Comparison of ENCODE assay signal across 10 cellular contexts in genomic region chr5:44885903-44886302, GRCh38.
DNase-seq lines count a peak whose midpoint lies in the region; ATAC-seq, FAIRE-seq and TF ChIP-seq lines count a peak whose summit lies in the region.
"Had no signal": no experiment of that assay in that cellular context is flagged by ENCODE, and none has a peak within 500 bp of the region (broad histone marks: within the 10 kb centered on the region; RNA-seq: fewer than 3 reads in every experiment).

No MANE protein-coding gene starts in this region.

- DNase-seq in HepG2 (ENCODE audit: low spot score) = no peak
- no peak for DNase-seq in right lobe of liver
- DNase-seq in MV-4-11 (lab: John Stamatoyannopoulos, UW) = peak; percentile 73
- peak; percentile 36 for DNase-seq in urothelium cell line (ENCODE audit: low spot score)
- DNase-seq in NCI-H69 (lab: John Stamatoyannopoulos, UW) = no peak
- DNase-seq in central memory CD4-positive, alpha-beta T cell = no peak

- no peak overlapping the region for H3K4me2 ChIP-seq in HepG2 (ENCODE audit: low read depth, low read length)

- no peak overlapping the region for H3K27ac ChIP-seq in HepG2 (ENCODE audit: extremely low read length, insufficient read depth, low read length)
- no peak overlapping the region for H3K27ac ChIP-seq in right lobe of liver
- H3K27ac ChIP-seq in gastroesophageal sphincter = no peak overlapping the region
- H3K27ac ChIP-seq: BLaER1 treated with 17β-estradiol and CSF1 and Interleukin-3, amounts not matched to agents 10 nM and 100 nM had no signal

- TF ChIP-seq EP300 in HepG2 (IDR thresholded peaks at IDR 0.05; ENCODE audit: low read depth in 2 of 2, low read length in 2 of 2) (no peak), HepG2 (CRISPR knock-in tag; IDR thresholded peaks at IDR 0.05; ENCODE audit: borderline replicate concordance) (no peak), gastroesophageal sphincter (IDR thresholded peaks at IDR 0.05) (no peak)

- no TSS peak for BruUV-seq in HepG2 (replicated peaks; lab: Mats Ljungman, UMichigan)

- 0% methylated on average over 1 of the region's 1 CpG for WGBS in HepG2 (ENCODE audit: low lambda C conversion rate)
- 21% methylated on average over 1 of the region's 1 CpG for WGBS in right lobe of liver (ENCODE audit: insufficient coverage, low coverage, low lambda C conversion rate, missing lambda C conversion rate)
- WGBS in gastroesophageal sphincter (ENCODE audit: low coverage in 1 of 2), 2 donors = 39 to 67% methylated on average over 1 of the region's 1 CpG

- TF ChIP-seq RAD21 in HepG2 (CRISPR knock-in tag; IDR thresholded peaks at IDR 0.05) = no peak

- no peaks in the 10 kb centered on the region for H3K9me3 ChIP-seq in HepG2 (ENCODE audit: low read length)
- no peaks in the 10 kb centered on the region for H3K9me3 ChIP-seq in right lobe of liver
- H3K9me3 ChIP-seq in gastroesophageal sphincter = no peaks in the 10 kb centered on the region

- CTCF ChIA-PET in HepG2 (lab: Yijun Ruan, JAX; ENCODE audit: low intra/inter-chr PET ratio, low total read pairs) = no interaction called here

- no peaks in the 10 kb centered on the region for H3K4me1 ChIP-seq in HepG2 (ENCODE audit: insufficient read depth, low read length)
- no peaks in the 10 kb centered on the region for H3K4me1 ChIP-seq in right lobe of liver
- no peaks in the 10 kb centered on the region for H3K4me1 ChIP-seq in gastroesophageal sphincter

- in situ Hi-C loops in HepG2 (cut with HindIII; ENCODE audit: extremely low pct_ligation_motif_present, low pct_unique_long_range_greater_than_20kb) = no loop called here

- H3K4me3 ChIP-seq in HepG2 (replicated peaks in 1 of 3; ENCODE audit: insufficient read depth in 1 of 3, low read depth in 2 of 3, low read length in 3 of 3) (no peak overlapping the region), right lobe of liver (no peak overlapping the region), gastroesophageal sphincter (no peak overlapping the region)
- H3K4me3 ChIP-seq: BLaER1 treated with 17β-estradiol and CSF1 and Interleukin-3, amounts not matched to agents 10 nM and 100 nM had no signal

- intact Hi-C loops in HepG2 (cut with micrococcal nuclease; ENCODE audit: unreplicated experiment) (no loop called here), right lobe of liver (cut with DNase I) (no loop called here)

- H2AFZ ChIP-seq in HepG2 (ENCODE audit: low read length) = no peak overlapping the region

- H4K20me1 ChIP-seq in HepG2 (ENCODE audit: insufficient read depth, low read length) = no peaks in the 10 kb centered on the region
- H4K20me1 ChIP-seq: BLaER1 treated with 17β-estradiol and CSF1 and Interleukin-3, amounts not matched to agents 10 nM and 100 nM had no signal

- no peaks in the 10 kb centered on the region for H3K36me3 ChIP-seq in HepG2 (replicated peaks in 1 of 2; ENCODE audit: control insufficient read depth in 1 of 2, insufficient read depth in 2 of 2, low read length in 2 of 2)
- no peaks in the 10 kb centered on the region for H3K36me3 ChIP-seq in right lobe of liver
- H3K36me3 ChIP-seq in gastroesophageal sphincter = no peaks in the 10 kb centered on the region
- H3K36me3 ChIP-seq: BLaER1 treated with 17β-estradiol and CSF1 and Interleukin-3, amounts not matched to agents 10 nM and 100 nM had no signal

- TF ChIP-seq CTCF in HepG2 (CRISPR knock-in tag; IDR thresholded peaks at IDR 0.05) (no peak), right lobe of liver (IDR thresholded peaks at IDR 0.05) (no peak), gastroesophageal sphincter (IDR thresholded peaks at IDR 0.05) (no peak)

- ATAC-seq in HepG2 = no peak
- no peak for ATAC-seq in right lobe of liver
- peak; percentile 89 for ATAC-seq in HG02870 (IDR thresholded peaks at IDR 0.05; ENCODE audit: unreplicated experiment)
- ATAC-seq in gastroesophageal sphincter = no peak

- POLR2A ChIA-PET in HepG2 (lab: Yijun Ruan, JAX) = no interaction called here

- TF ChIP-seq POLR2A in HepG2 (IDR thresholded peaks at IDR 0.05; ENCODE audit: insufficient read depth in 1 of 2, low read depth in 2 of 2, low read length in 2 of 2) = no peak
- TF ChIP-seq POLR2A in right lobe of liver (IDR thresholded peaks at IDR 0.05) = no peak
- TF ChIP-seq POLR2A in gastroesophageal sphincter (IDR thresholded peaks at IDR 0.05) = no peak

- H3K9ac ChIP-seq in HepG2 (ENCODE audit: insufficient read depth, low read depth, low read length) = no peak overlapping the region
- H3K9ac ChIP-seq: BLaER1 treated with 17β-estradiol and CSF1 and Interleukin-3, amounts not matched to agents 10 nM and 100 nM had no signal

- FAIRE-seq in HepG2 (lab: Jason Lieb, UNC) (no peak), urothelium cell line (lab: Jason Lieb, UNC) (no peak)
- FAIRE-seq: endometrium had no signal

- no peaks in the 10 kb centered on the region for H3K79me2 ChIP-seq in HepG2 (ENCODE audit: insufficient read depth, low read length)

- no peaks in the 10 kb centered on the region for H3K27me3 ChIP-seq in HepG2 (ENCODE audit: control insufficient read depth in 1 of 2, insufficient read depth in 2 of 2, low read length in 2 of 2)
- H3K27me3 ChIP-seq in right lobe of liver = no peaks in the 10 kb centered on the region
- no peaks in the 10 kb centered on the region for H3K27me3 ChIP-seq in gastroesophageal sphincter
- H3K27me3 ChIP-seq: BLaER1 treated with 17β-estradiol and CSF1 and Interleukin-3, amounts not matched to agents 10 nM and 100 nM had no signal

TF ChIP-seq in HepG2, 621 proteins besides CTCF, POLR2A, EP300 and RAD21:
- peak; percentile 71; a peak in 3 of 4 replicates for TF ChIP-seq MAFK (conservative IDR thresholded peaks at IDR 0.05 in 1 of 2, IDR thresholded peaks at IDR 0.05 in 1 of 2; ENCODE audit: low read length in 2 of 2)
- no peak for TF ChIP-seq ZNF891 (CRISPR knock-in tag; IDR thresholded peaks at IDR 0.05)
- TF ChIP-seq, protein P1, sequence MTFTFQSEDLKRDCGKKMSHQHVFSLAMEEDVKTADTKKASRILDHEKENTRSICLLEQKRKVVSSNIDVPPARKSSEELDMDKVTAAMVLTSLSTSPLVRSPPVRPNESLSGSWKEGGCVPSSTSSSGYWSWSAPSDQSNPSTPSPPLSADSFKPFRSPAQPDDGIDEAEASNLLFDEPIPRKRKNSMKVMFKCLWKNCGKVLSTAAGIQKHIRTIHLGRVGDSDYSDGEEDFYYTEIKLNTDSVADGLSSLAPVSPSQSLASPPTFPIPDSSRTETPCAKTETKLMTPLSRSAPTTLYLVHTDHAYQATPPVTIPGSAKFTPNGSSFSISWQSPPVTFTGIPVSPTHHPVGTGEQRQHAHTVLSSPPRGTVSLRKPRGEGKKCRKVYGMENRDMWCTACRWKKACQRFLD (CRISPR knock-in tag; IDR thresholded peaks at IDR 0.05; ENCODE audit: borderline replicate concordance) = no peak
- TF ChIP-seq, protein P2, sequence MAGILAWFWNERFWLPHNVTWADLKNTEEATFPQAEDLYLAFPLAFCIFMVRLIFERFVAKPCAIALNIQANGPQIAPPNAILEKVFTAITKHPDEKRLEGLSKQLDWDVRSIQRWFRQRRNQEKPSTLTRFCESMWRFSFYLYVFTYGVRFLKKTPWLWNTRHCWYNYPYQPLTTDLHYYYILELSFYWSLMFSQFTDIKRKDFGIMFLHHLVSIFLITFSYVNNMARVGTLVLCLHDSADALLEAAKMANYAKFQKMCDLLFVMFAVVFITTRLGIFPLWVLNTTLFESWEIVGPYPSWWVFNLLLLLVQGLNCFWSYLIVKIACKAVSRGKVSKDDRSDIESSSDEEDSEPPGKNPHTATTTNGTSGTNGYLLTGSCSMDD (CRISPR knock-in tag; IDR thresholded peaks at IDR 0.05) = no peak
- no peak for TF ChIP-seq ZNF460 (CRISPR knock-in tag; IDR thresholded peaks at IDR 0.05; ENCODE audit: borderline replicate concordance)
- TF ChIP-seq RAD51 (IDR thresholded peaks at IDR 0.05; ENCODE audit: borderline replicate concordance) = no peak
- no peak for TF ChIP-seq RFX5 (IDR thresholded peaks at IDR 0.05; ENCODE audit: low read depth, low read length)
- no peak for TF ChIP-seq FIP1L1 (IDR thresholded peaks at IDR 0.05; ENCODE audit: borderline replicate concordance, insufficient read depth, low read depth, low read length)
- TF ChIP-seq MAFF (IDR thresholded peaks at IDR 0.05; ENCODE audit: low read depth, low read length) = peak; percentile 75
TF ChIP-seq in HepG2: peak in this region for 2.

Comparison
In these comparisons a context has a peak if more than half of its experiments do, and no peak if none do; other contexts are left out.
1. DNase-seq: peak in MV-4-11 (single experiment) and urothelium cell line (single experiment); none in HepG2 (single experiment), right lobe of liver (0 of 3), NCI-H69 (single experiment) and central memory CD4-positive, alpha-beta T cell (single experiment).